ENCODE assay signal across 24 cellular contexts in genomic region chr13:19952850-19953249, GRCh38.
"Had no signal": no experiment of that assay in that cellular context is flagged by ENCODE, and none has a peak within 500 bp of the region (broad histone marks: within the 10 kb centered on the region; RNA-seq: fewer than 3 reads in every experiment).

No MANE protein-coding gene starts in this region.

- DNase-seq: IMR-90, Karpas-422, KG1, NCI-H1048, NCI-H1105, NCI-H1417, NCI-H1436 treated with DMSO at 0.1 percent for 48 hours, NCI-H1694, NCI-H187 treated with DMSO at 0.1 percent for 48 hours, NCI-H2029 treated with DMSO at 0.1 percent for 48 hours, NCI-H2171, NCI-H226, NCI-H446, NCI-H510A, NCI-H524 treated with DMSO at 0.1 percent for 48 hours, NCI-H69, NCI-H774, PC-3, SHP77 treated with DMSO at 0.1 percent for 48 hours, SJCRH30 had no signal

- FAIRE-seq: HepG2 had no signal

- ATAC-seq: HepG2, Panc1, PC-3, Right ventricle myocardium inferior, SK-N-SH treated with all-trans-retinoic acid at 6 μM for 48 hours had no signal

- H3K4me3 ChIP-seq: SJCRH30 had no signal

- H3K27me3 ChIP-seq: SJCRH30 had no signal

- H3K36me3 ChIP-seq: SJCRH30 had no signal

- H3K9me3 ChIP-seq: SJCRH30 had no signal
